8 cellular contexts compared by ENCODE assay signal in the genomic region with DNA sequence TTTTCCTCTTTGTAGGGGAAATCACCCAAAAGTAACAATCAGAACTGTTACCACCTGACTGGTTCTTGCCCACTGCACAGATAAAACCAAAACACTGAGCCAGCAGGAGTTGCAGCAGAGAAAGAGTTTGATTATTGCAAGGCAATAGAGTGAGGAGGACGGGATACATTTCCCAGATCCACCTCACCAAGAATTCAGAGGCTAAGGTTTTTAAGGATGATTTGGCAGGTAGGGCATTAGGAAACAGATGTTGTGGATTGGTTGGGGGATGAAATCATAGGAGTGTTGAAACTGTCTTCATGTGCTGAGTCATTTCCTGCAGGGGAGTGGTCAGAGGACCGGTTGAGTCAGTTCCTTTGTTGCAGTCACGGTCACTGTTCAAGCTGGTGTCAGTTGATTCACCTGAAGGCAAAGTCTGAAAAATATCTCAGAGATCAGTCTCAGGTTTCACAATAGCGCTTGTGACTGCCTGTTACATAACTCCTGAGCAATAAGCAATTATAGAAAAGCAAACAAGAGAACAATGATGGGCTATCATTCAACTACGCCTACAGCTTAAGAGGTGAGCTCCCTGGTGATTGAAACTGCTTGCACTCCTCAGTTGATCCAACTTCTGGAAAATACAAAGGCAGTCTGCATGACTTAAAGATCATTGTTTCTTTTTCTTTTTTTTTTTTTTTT. TPM values are rescaled to one million over a fixed set of nuclear protein-coding genes. Genes with fewer than 3 reads are reported as not detected.
DNase-seq lines count a peak whose midpoint lies in the region; ATAC-seq and TF ChIP-seq lines count a peak whose summit lies in the region.

No MANE protein-coding gene starts in this region.

- peak; percentile 18 for DNase-seq in DMS 273 treated with DMSO at 0.1 percent for 48 hours (lab: John Stamatoyannopoulos, UW)
- DNase-seq in HS-27A (ENCODE audit: low read depth): peak; percentile 95
- peak; percentile 99 for DNase-seq in NOMO-1 treated with DMSO at 0.1 percent for 48 hours (lab: John Stamatoyannopoulos, UW; ENCODE audit: unreplicated experiment)
- peak; percentile 77 to 83 for DNase-seq in activated T-cell treated with anti-CD3 and anti-CD28 coated beads, Interleukin-2, amount 50 U/mL, for 72 hours
- peak in 3 of 5 donors; percentile 55 to 65 (median 59) for DNase-seq in heart left ventricle
- no peak for DNase-seq in epidermal melanocyte (ENCODE audit: insufficient read length, low spot score)

- peaks cover 0 to 81% (median 2%) of the 10 kb centered on the region in 12 donors for H3K4me1 ChIP-seq in heart left ventricle

- peak overlapping the region; percentile 2 to 48 for H3K4me3 Mint-ChIP-seq in activated T-cell treated with anti-CD3 and anti-CD28 coated beads, Interleukin-2, amount 50 U/mL, for 72 hours

- H3K27ac ChIP-seq in heart left ventricle (peak overlapping the region in 10 of 12 donors; percentile 37 to 96 (median 64)), skin epidermis (peak overlapping the region in 19 of 21 experiments; percentile 24 to 88 (median 78))

- H3K27ac Mint-ChIP-seq in activated T-cell treated with anti-CD3 and anti-CD28 coated beads, Interleukin-2, amount 50 U/mL, for 72 hours: peak overlapping the region; percentile 49

- H3K9me3 Mint-ChIP-seq in activated T-cell treated with anti-CD3 and anti-CD28 coated beads, Interleukin-2, amount 50 U/mL, for 72 hours: no peaks in the 10 kb centered on the region

- intact Hi-C loops in heart left ventricle (cut with DNase I): loop anchor here in 1 of 10 donors (10.0 kb wide), 1 partner anchor 66 kb away; no protein-coding TSS in a partner anchor

- H3K4me3 ChIP-seq in heart left ventricle: peak overlapping the region in 1 of 12 donors; percentile 12
- H3K4me3 ChIP-seq in skin epidermis: no peak overlapping the region

- peaks cover 74% of the 10 kb centered on the region for H3K4me1 Mint-ChIP-seq in activated T-cell treated with anti-CD3 and anti-CD28 coated beads, Interleukin-2, amount 50 U/mL, for 72 hours (ENCODE audit: low read depth)

- no peaks in the 10 kb centered on the region for H3K36me3 ChIP-seq in heart left ventricle

- peak; percentile 86 for ATAC-seq in GM21390 (IDR thresholded peaks at IDR 0.05; ENCODE audit: unreplicated experiment)
- peak; percentile 90 to 94 for ATAC-seq in activated T-cell treated with anti-CD3 and anti-CD28 coated beads, Interleukin-2, amount 50 U/mL, for 72 hours (replicated peaks in 1 of 2)
- ATAC-seq in heart left ventricle: peak; percentile 65 to 93 (median 90)

- TF ChIP-seq CTCF in heart left ventricle (IDR thresholded peaks at IDR 0.05): no peak

- TF ChIP-seq POLR2A in heart left ventricle (IDR thresholded peaks at IDR 0.05): peak in 1 of 2 donors; percentile 20

- 51 to 61% (median 57%) methylated on average over 5 of the region's 5 CpGs for WGBS in heart left ventricle, 4 donors

- no peaks in the 10 kb centered on the region for H3K27me3 ChIP-seq in heart left ventricle

- peaks cover 0 to 4% of the 10 kb centered on the region in 2 donors for H3K36me3 Mint-ChIP-seq in activated T-cell treated with anti-CD3 and anti-CD28 coated beads, Interleukin-2, amount 50 U/mL, for 72 hours (ENCODE audit: insufficient read depth in 2 of 2)

- peaks cover 0 to 13% (median 0%) of the 10 kb centered on the region in 12 donors for H3K9me3 ChIP-seq in heart left ventricle

- H3K27me3 Mint-ChIP-seq in activated T-cell treated with anti-CD3 and anti-CD28 coated beads, Interleukin-2, amount 50 U/mL, for 72 hours (ENCODE audit: low read depth): peaks cover 7% of the 10 kb centered on the region

RNA-seq across cellular contexts. Expression of gene AMN1, which starts 20.3 kb away (rescaled TPM):
- total RNA-seq in activated T-cell treated with anti-CD3 and anti-CD28 coated beads, Interleukin-2, amount 50 U/mL, for 72 hours: 1 to 10 TPM; 4.2 to 4.5 TPM
- total RNA-seq in heart left ventricle: 10 to 100 TPM in 8 of 9 donors, 1 to 10 TPM in 1; 8.5 to 22.5 (median 16.4) TPM
- polyA plus RNA-seq in heart left ventricle: 10 to 100 TPM; 11.0 to 12.8 TPM
